ENCODE assay signal across 1 cellular context in genomic region chr2:177724398-177725287, GRCh38.
TF ChIP-seq lines count a peak whose summit lies in the region.

No MANE protein-coding gene starts in this region.

TF ChIP-seq in HepG2, 621 proteins besides CTCF, POLR2A, EP300 and RAD21 (continued from another document and continues in another):
- TF ChIP-seq ZNF142 (CRISPR knock-in tag; IDR thresholded peaks at IDR 0.05) = no peak
- TF ChIP-seq ZNF547 (CRISPR knock-in tag; IDR thresholded peaks at IDR 0.05) = no peak
- TF ChIP-seq SMARCE1 (IDR thresholded peaks at IDR 0.05; ENCODE audit: borderline replicate concordance) = no peak
- TF ChIP-seq MEIS1 (CRISPR knock-in tag; IDR thresholded peaks at IDR 0.05; ENCODE audit: borderline replicate concordance) = peak; percentile 31; the same call in 1 of the 2 replicates
- TF ChIP-seq SCMH1 (CRISPR knock-in tag; IDR thresholded peaks at IDR 0.05; ENCODE audit: borderline replicate concordance) = no peak
- TF ChIP-seq THRA (CRISPR knock-in tag; IDR thresholded peaks at IDR 0.05; ENCODE audit: borderline replicate concordance) = 0 out of 2 replicates have a peak, but pooled peaks have one; percentile 44
- peak; percentile 24; the same call in 1 of the 2 replicates for TF ChIP-seq GMEB1 (CRISPR knock-in tag; IDR thresholded peaks at IDR 0.05; ENCODE audit: borderline replicate concordance)
- 0 out of 2 replicates have a peak, but pooled peaks have one; percentile 33 for TF ChIP-seq ZNF3 (CRISPR knock-in tag; IDR thresholded peaks at IDR 0.05)
- no peak for TF ChIP-seq MATR3 (CRISPR knock-in tag; IDR thresholded peaks at IDR 0.05)
- TF ChIP-seq ZNF503 (CRISPR knock-in tag; IDR thresholded peaks at IDR 0.05) = no peak
- no peak for TF ChIP-seq FOXP4 (CRISPR knock-in tag; IDR thresholded peaks at IDR 0.05)
- TF ChIP-seq HES4 (CRISPR knock-in tag; IDR thresholded peaks at IDR 0.05; ENCODE audit: borderline replicate concordance) = no peak
- TF ChIP-seq LBX2 (CRISPR knock-in tag; IDR thresholded peaks at IDR 0.05; ENCODE audit: borderline replicate concordance) = no peak
- TF ChIP-seq PHF8 (CRISPR knock-in tag; IDR thresholded peaks at IDR 0.05) = no peak
- no peak for TF ChIP-seq POGZ (CRISPR knock-in tag; IDR thresholded peaks at IDR 0.05)
- TF ChIP-seq ATF7 (IDR thresholded peaks at IDR 0.05) = no peak
- TF ChIP-seq ATF7 (CRISPR knock-in tag; IDR thresholded peaks at IDR 0.05) = no peak
- 0 out of 2 replicates have a peak, but pooled peaks have one; percentile 24 for TF ChIP-seq DRAP1 (CRISPR knock-in tag; IDR thresholded peaks at IDR 0.05)
- TF ChIP-seq ZNF232 (CRISPR knock-in tag; IDR thresholded peaks at IDR 0.05; ENCODE audit: borderline replicate concordance) = no peak
- no peak for TF ChIP-seq ZBTB26 (CRISPR knock-in tag; IDR thresholded peaks at IDR 0.05; ENCODE audit: borderline replicate concordance)
- TF ChIP-seq ZFP41 (CRISPR knock-in tag; IDR thresholded peaks at IDR 0.05; ENCODE audit: borderline replicate concordance) = no peak
- TF ChIP-seq ATRX (CRISPR knock-in tag; IDR thresholded peaks at IDR 0.05; ENCODE audit: borderline replicate concordance) = no peak
- TF ChIP-seq NKX3-1 (CRISPR knock-in tag; IDR thresholded peaks at IDR 0.05) = no peak
- TF ChIP-seq CBFB (CRISPR knock-in tag; IDR thresholded peaks at IDR 0.05) = no peak
- TF ChIP-seq RARG (CRISPR knock-in tag; IDR thresholded peaks at IDR 0.05; ENCODE audit: low read depth) = no peak
- no peak for TF ChIP-seq ZNF24 (IDR thresholded peaks at IDR 0.05)
- no peak for TF ChIP-seq ZMYM4 (CRISPR knock-in tag; IDR thresholded peaks at IDR 0.05)
- TF ChIP-seq ZNF577 (CRISPR knock-in tag; IDR thresholded peaks at IDR 0.05; ENCODE audit: borderline replicate concordance, low read depth) = no peak
- no peak for TF ChIP-seq ZC3H4 (CRISPR knock-in tag; IDR thresholded peaks at IDR 0.05; ENCODE audit: borderline replicate concordance)
- TF ChIP-seq DNMT3B (CRISPR knock-in tag; conservative IDR thresholded peaks at IDR 0.05) = no peak; the same call in 1 of the 2 replicates
- TF ChIP-seq ZNF800 (CRISPR knock-in tag; IDR thresholded peaks at IDR 0.05) = no peak
- TF ChIP-seq NFYB (CRISPR knock-in tag; IDR thresholded peaks at IDR 0.05) = no peak
- TF ChIP-seq SYNCRIP (IDR thresholded peaks at IDR 0.05; ENCODE audit: insufficient read depth, low read depth, low read length) = no peak
- TF ChIP-seq SKIL (CRISPR knock-in tag; IDR thresholded peaks at IDR 0.05; ENCODE audit: borderline replicate concordance) = no peak
- no peak for TF ChIP-seq ZSCAN25 (CRISPR knock-in tag; IDR thresholded peaks at IDR 0.05)
- TF ChIP-seq ZNF136 (CRISPR knock-in tag; IDR thresholded peaks at IDR 0.05; ENCODE audit: low read depth) = no peak
- TF ChIP-seq STAG1 (CRISPR knock-in tag; IDR thresholded peaks at IDR 0.05) = peak; percentile 94
- peak; percentile 29; the same call in 1 of the 2 replicates for TF ChIP-seq THAP11 (CRISPR knock-in tag; IDR thresholded peaks at IDR 0.05)
- TF ChIP-seq AHR (CRISPR knock-in tag; IDR thresholded peaks at IDR 0.05) = no peak
- no peak for TF ChIP-seq JUNB (CRISPR knock-in tag; IDR thresholded peaks at IDR 0.05; ENCODE audit: borderline replicate concordance)
- TF ChIP-seq ETS1 (CRISPR knock-in tag; IDR thresholded peaks at IDR 0.05) = no peak
- TF ChIP-seq ZNF878 (CRISPR knock-in tag; IDR thresholded peaks at IDR 0.05) = no peak
- TF ChIP-seq ARNT (IDR thresholded peaks at IDR 0.05) = no peak
- no peak for TF ChIP-seq HOXD1 (CRISPR knock-in tag; IDR thresholded peaks at IDR 0.05)
- no peak for TF ChIP-seq HDAC2 (CRISPR knock-in tag; IDR thresholded peaks at IDR 0.05)
